ENCODE assay signal across 9 cellular contexts in genomic region chr6:31861919-31862343, GRCh38. TPM values are rescaled to one million over a fixed set of nuclear protein-coding genes. Genes with fewer than 3 reads are reported as not detected.
DNase-seq lines count a peak whose midpoint lies in the region; ATAC-seq, FAIRE-seq and TF ChIP-seq lines count a peak whose summit lies in the region.
"Had no signal": no experiment of that assay in that cellular context is flagged by ENCODE, and none has a peak within 500 bp of the region (broad histone marks: within the 10 kb centered on the region; RNA-seq: fewer than 3 reads in every experiment).

No MANE protein-coding gene starts in this region.

- H3K27me3 Mint-ChIP-seq in natural killer cell (ENCODE audit: low read depth in 2 of 2): no peaks in the 10 kb centered on the region

- no peaks in the 10 kb centered on the region for H3K9me3 ChIP-seq in BE2C
- no peaks in the 10 kb centered on the region for H3K9me3 ChIP-seq in Loucy (ENCODE audit: insufficient read depth, low read depth, low read length)
- H3K9me3 ChIP-seq in duodenal mucosa (ENCODE audit: control insufficient read depth in 1 of 2, low read length in 2 of 2): no peaks in the 10 kb centered on the region

- H3F3A ChIP-seq in Loucy (ENCODE audit: low read depth): no peaks in the 10 kb centered on the region

- H3K9ac ChIP-seq in Loucy (ENCODE audit: low read depth, low read length, poor library complexity, severe bottlenecking) (peak overlapping the region; percentile 69), duodenal mucosa (ENCODE audit: low read depth in 1 of 2, low read length in 2 of 2) (peak overlapping the region; percentile 83 to 98)

- H3K4me1 Mint-ChIP-seq in natural killer cell: peaks cover 20 to 33% of the 10 kb centered on the region in 2 donors

- no peak overlapping the region for H3K27ac ChIP-seq in duodenal mucosa (ENCODE audit: low read depth, low read length)

- no peaks in the 10 kb centered on the region for H3K9me2 ChIP-seq in Loucy (replicated peaks; ENCODE audit: low read depth, low read length)

- DNase-seq in BE2C: no peak
- no peak for DNase-seq in natural killer cell
- DNase-seq in stimulated activated naive CD4-positive, alpha-beta T cell (lab: John Stamatoyannopoulos, UW): no peak
- DNase-seq in cortex of kidney (lab: John Stamatoyannopoulos, UW): no peak
- DNase-seq in DMS79 treated with DMSO at 0.1 percent for 48 hours (lab: John Stamatoyannopoulos, UW): no peak
- DNase-seq in GM12892 (ENCODE audit: insufficient read length): no peak

- no peak for ATAC-seq in natural killer cell

- no peak overlapping the region for H2AFZ ChIP-seq in Loucy (ENCODE audit: low read length)

- peak overlapping the region; percentile 96 for H3K4me3 Mint-ChIP-seq in natural killer cell

- no peaks in the 10 kb centered on the region for H3K36me3 Mint-ChIP-seq in natural killer cell

- intact Hi-C loops in natural killer cell (cut with micrococcal nuclease): loop anchor here (1.0 kb wide), 1 partner anchor 28 kb away; no protein-coding TSS in a partner anchor

- no peaks in the 10 kb centered on the region for H4K20me1 ChIP-seq in Loucy (ENCODE audit: insufficient read depth, low read length, poor library complexity, severe bottlenecking)

- H3K4me3 ChIP-seq in BE2C (ENCODE audit: low read depth, low read length) (peak overlapping the region; percentile 76), Loucy (ENCODE audit: low read length, poor library complexity, severe bottlenecking) (peak overlapping the region; percentile 96), duodenal mucosa (ENCODE audit: low read depth in 1 of 2, low read length in 2 of 2) (peak overlapping the region; percentile 80 to 94)

- TF ChIP-seq CTCF in BE2C (IDR thresholded peaks at IDR 0.05; ENCODE audit: low read depth, low read length): no peak
- no peak for TF ChIP-seq CTCF in Loucy (conservative IDR thresholded peaks at IDR 0.05; ENCODE audit: low read length)
- no peak for TF ChIP-seq CTCF in natural killer cell (IDR thresholded peaks at IDR 0.05)

- H3K27me3 ChIP-seq in BE2C (no peaks in the 10 kb centered on the region), Loucy (ENCODE audit: insufficient read depth, low read length, poor library complexity, severe bottlenecking) (no peaks in the 10 kb centered on the region), duodenal mucosa (ENCODE audit: control insufficient read depth in 1 of 2, insufficient read depth in 2 of 2, low read length in 2 of 2) (no peaks in the 10 kb centered on the region)

- no peak for FAIRE-seq in GM12892 (lab: Jason Lieb, UNC)

- no peaks in the 10 kb centered on the region for H3K4me1 ChIP-seq in BE2C
- H3K4me1 ChIP-seq in Loucy (ENCODE audit: insufficient read depth, low read length, poor library complexity, severe bottlenecking): peaks cover 21% of the 10 kb centered on the region
- H3K4me1 ChIP-seq in duodenal mucosa (ENCODE audit: control insufficient read depth in 1 of 2, insufficient read depth in 2 of 2, low read length in 2 of 2): peaks cover 6 to 14% of the 10 kb centered on the region in 2 donors

- no peaks in the 10 kb centered on the region for H3K9me3 Mint-ChIP-seq in natural killer cell

- no peak for TF ChIP-seq POLR2A in GM12892 (IDR thresholded peaks at IDR 0.05; ENCODE audit: low read depth, low read length)

- H3K27ac Mint-ChIP-seq in natural killer cell: peak overlapping the region; percentile 97 to 99

- H3K36me3 ChIP-seq in BE2C (0 out of 2 replicates have a peak, but pooled peaks cover 3% of the 10 kb centered on the region), Loucy (ENCODE audit: insufficient read depth, low read length) (no peaks in the 10 kb centered on the region), duodenal mucosa (ENCODE audit: control insufficient read depth in 1 of 2, insufficient read depth in 2 of 2, low read length in 2 of 2) (peaks cover 18 to 46% of the 10 kb centered on the region in 2 donors)

- peak overlapping the region; percentile 93 for H3K4me2 ChIP-seq in Loucy (ENCODE audit: low read depth, low read length, poor library complexity, severe bottlenecking)

- peaks cover 15% of the 10 kb centered on the region for H3K79me2 ChIP-seq in Loucy (ENCODE audit: insufficient read depth, low read length)

RNA-seq across cellular contexts. Expression of gene NEU1, which starts 0.7 kb away (rescaled TPM):
- polyA plus RNA-seq in BE2C (2012; ENCODE audit: insufficient read depth, insufficient read length, low read depth): 87.4 TPM
- 10 to 100 TPM; 36.1 to 69.6 (median 51.5) TPM for total RNA-seq in natural killer cell
- polyA plus RNA-seq in GM12892 (2012; ENCODE audit: missing spikeins): 15.0 TPM

RNA-seq across cellular contexts. Expression of gene SLC44A4, which starts 16.9 kb away (rescaled TPM):
- polyA plus RNA-seq in BE2C (2012; ENCODE audit: insufficient read depth, insufficient read length, low read depth): not detected
- under 1 TPM in 1 of 3 donors, not detected in 2; 0.48 TPM for total RNA-seq in natural killer cell
- not detected for polyA plus RNA-seq in GM12892 (2012; ENCODE audit: missing spikeins)
- total RNA-seq: T-helper 2 cell treated with Interferon-gamma antibody and Interleukin-4, amounts not matched to agents 100 ng/mL and 5 ng/mL, for 36 hours had no signal

RNA-seq across cellular contexts. Expression of gene HSPA1B, which starts 34.4 kb away (rescaled TPM):
- polyA plus RNA-seq in BE2C (2012; ENCODE audit: insufficient read depth, insufficient read length, low read depth): 120 TPM
- total RNA-seq in natural killer cell: 100 to 1,000 TPM in 1 of 3 donors, 10 to 100 TPM in 1, 1 to 10 TPM in 1; 8.5 to 112 (median 15.3) TPM
- 7.1 TPM for polyA plus RNA-seq in GM12892 (2012; ENCODE audit: missing spikeins)

RNA-seq across cellular contexts. Expression of gene EHMT2, which starts 35.6 kb away (rescaled TPM):
- 122 TPM for polyA plus RNA-seq in BE2C (2012; ENCODE audit: insufficient read depth, insufficient read length, low read depth)
- 10 to 100 TPM; 49.3 to 56.6 (median 55.8) TPM for total RNA-seq in natural killer cell
- 31.3 TPM for polyA plus RNA-seq in GM12892 (2012; ENCODE audit: missing spikeins)

RNA-seq across cellular contexts. Expression of gene ZBTB12, which starts 40.0 kb away (rescaled TPM):
- polyA plus RNA-seq in BE2C (2012; ENCODE audit: insufficient read depth, insufficient read length, low read depth): 42.9 TPM
- total RNA-seq in natural killer cell: under 1 TPM; 0.54 to 0.77 (median 0.63) TPM
- 2.1 TPM for polyA plus RNA-seq in GM12892 (2012; ENCODE audit: missing spikeins)
